In the genomic region with DNA sequence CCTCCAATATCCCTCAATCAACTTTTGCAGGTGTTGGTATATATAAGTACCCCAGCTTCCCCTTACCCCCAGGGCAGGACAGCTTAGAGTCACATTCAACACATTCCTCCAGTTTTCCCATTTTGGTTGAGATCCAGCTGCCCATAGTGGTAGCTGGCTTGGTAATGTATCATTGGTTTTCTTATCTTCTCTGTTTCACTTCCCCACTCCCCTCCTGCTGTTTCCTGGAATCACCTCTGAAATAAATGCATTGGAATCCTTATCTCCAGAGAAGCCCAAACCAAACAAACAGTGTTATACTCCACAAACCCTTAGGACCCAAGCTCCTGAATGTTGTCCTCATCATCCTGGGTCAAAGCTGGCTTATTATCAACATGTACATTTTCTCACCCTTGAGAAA, we compare ENCODE assay signal across 2 cellular contexts.
TF ChIP-seq lines count a peak whose summit lies in the region.

No MANE protein-coding gene starts in this region.

TF ChIP-seq in GM23338, 12 proteins besides CTCF, POLR2A, EP300 and RAD21 (continues in another document):
- TF ChIP-seq, protein P1, sequence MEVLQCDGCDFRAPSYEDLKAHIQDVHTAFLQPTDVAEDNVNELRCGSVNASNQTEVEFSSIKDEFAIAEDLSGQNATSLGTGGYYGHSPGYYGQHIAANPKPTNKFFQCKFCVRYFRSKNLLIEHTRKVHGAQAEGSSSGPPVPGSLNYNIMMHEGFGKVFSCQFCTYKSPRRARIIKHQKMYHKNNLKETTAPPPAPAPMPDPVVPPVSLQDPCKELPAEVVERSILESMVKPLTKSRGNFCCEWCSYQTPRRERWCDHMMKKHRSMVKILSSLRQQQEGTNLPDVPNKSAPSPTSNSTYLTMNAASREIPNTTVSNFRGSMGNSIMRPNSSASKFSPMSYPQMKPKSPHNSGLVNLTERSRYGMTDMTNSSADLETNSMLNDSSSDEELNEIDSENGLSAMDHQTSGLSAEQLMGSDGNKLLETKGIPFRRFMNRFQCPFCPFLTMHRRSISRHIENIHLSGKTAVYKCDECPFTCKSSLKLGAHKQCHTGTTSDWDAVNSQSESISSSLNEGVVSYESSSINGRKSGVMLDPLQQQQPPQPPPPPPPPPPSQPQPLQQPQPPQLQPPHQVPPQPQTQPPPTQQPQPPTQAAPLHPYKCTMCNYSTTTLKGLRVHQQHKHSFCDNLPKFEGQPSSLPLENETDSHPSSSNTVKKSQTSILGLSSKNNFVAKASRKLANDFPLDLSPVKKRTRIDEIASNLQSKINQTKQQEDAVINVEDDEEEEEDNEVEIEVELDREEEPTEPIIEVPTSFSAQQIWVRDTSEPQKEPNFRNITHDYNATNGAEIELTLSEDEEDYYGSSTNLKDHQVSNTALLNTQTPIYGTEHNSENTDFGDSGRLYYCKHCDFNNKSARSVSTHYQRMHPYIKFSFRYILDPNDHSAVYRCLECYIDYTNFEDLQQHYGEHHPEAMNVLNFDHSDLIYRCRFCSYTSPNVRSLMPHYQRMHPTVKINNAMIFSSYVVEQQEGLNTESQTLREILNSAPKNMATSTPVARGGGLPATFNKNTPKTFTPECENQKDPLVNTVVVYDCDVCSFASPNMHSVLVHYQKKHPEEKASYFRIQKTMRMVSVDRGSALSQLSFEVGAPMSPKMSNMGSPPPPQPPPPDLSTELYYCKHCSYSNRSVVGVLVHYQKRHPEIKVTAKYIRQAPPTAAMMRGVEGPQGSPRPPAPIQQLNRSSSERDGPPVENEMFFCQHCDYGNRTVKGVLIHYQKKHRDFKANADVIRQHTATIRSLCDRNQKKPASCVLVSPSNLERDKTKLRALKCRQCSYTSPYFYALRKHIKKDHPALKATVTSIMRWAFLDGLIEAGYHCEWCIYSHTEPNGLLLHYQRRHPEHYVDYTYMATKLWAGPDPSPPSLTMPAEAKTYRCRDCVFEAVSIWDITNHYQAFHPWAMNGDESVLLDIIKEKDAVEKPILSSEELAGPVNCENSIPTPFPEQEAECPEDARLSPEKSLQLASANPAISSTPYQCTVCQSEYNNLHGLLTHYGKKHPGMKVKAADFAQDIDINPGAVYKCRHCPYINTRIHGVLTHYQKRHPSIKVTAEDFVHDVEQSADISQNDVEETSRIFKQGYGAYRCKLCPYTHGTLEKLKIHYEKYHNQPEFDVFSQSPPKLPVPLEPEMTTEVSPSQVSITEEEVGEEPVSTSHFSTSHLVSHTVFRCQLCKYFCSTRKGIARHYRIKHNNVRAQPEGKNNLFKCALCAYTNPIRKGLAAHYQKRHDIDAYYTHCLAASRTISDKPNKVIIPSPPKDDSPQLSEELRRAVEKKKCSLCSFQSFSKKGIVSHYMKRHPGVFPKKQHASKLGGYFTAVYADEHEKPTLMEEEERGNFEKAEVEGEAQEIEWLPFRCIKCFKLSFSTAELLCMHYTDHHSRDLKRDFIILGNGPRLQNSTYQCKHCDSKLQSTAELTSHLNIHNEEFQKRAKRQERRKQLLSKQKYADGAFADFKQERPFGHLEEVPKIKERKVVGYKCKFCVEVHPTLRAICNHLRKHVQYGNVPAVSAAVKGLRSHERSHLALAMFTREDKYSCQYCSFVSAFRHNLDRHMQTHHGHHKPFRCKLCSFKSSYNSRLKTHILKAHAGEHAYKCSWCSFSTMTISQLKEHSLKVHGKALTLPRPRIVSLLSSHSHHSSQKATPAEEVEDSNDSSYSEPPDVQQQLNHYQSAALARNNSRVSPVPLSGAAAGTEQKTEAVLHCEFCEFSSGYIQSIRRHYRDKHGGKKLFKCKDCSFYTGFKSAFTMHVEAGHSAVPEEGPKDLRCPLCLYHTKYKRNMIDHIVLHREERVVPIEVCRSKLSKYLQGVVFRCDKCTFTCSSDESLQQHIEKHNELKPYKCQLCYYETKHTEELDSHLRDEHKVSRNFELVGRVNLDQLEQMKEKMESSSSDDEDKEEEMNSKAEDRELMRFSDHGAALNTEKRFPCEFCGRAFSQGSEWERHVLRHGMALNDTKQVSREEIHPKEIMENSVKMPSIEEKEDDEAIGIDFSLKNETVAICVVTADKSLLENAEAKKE (CRISPR knock-in tag; IDR thresholded peaks at IDR 0.05) = no peak
- TF ChIP-seq JUNB (IDR thresholded peaks at IDR 0.05; ENCODE audit: unreplicated experiment) (no peak), STAT1 (IDR thresholded peaks at IDR 0.05; ENCODE audit: unreplicated experiment) (no peak), EZH2 (IDR thresholded peaks at IDR 0.05; ENCODE audit: low read depth, unreplicated experiment) (no peak), EZH2phosphoT487 (IDR thresholded peaks at IDR 0.05; ENCODE audit: unreplicated experiment) (no peak), POLR2AphosphoS5 (IDR thresholded peaks at IDR 0.05; ENCODE audit: low read depth) (no peak), ZNF114 (CRISPR knock-in tag; IDR thresholded peaks at IDR 0.05) (no peak), NANOG (IDR thresholded peaks at IDR 0.05; ENCODE audit: borderline replicate concordance) (no peak)
- TF ChIP-seq, protein P2, sequence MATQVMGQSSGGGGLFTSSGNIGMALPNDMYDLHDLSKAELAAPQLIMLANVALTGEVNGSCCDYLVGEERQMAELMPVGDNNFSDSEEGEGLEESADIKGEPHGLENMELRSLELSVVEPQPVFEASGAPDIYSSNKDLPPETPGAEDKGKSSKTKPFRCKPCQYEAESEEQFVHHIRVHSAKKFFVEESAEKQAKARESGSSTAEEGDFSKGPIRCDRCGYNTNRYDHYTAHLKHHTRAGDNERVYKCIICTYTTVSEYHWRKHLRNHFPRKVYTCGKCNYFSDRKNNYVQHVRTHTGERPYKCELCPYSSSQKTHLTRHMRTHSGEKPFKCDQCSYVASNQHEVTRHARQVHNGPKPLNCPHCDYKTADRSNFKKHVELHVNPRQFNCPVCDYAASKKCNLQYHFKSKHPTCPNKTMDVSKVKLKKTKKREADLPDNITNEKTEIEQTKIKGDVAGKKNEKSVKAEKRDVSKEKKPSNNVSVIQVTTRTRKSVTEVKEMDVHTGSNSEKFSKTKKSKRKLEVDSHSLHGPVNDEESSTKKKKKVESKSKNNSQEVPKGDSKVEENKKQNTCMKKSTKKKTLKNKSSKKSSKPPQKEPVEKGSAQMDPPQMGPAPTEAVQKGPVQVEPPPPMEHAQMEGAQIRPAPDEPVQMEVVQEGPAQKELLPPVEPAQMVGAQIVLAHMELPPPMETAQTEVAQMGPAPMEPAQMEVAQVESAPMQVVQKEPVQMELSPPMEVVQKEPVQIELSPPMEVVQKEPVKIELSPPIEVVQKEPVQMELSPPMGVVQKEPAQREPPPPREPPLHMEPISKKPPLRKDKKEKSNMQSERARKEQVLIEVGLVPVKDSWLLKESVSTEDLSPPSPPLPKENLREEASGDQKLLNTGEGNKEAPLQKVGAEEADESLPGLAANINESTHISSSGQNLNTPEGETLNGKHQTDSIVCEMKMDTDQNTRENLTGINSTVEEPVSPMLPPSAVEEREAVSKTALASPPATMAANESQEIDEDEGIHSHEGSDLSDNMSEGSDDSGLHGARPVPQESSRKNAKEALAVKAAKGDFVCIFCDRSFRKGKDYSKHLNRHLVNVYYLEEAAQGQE (IDR thresholded peaks at IDR 0.05; ENCODE audit: unreplicated experiment) = no peak
- TF ChIP-seq, protein P3, sequence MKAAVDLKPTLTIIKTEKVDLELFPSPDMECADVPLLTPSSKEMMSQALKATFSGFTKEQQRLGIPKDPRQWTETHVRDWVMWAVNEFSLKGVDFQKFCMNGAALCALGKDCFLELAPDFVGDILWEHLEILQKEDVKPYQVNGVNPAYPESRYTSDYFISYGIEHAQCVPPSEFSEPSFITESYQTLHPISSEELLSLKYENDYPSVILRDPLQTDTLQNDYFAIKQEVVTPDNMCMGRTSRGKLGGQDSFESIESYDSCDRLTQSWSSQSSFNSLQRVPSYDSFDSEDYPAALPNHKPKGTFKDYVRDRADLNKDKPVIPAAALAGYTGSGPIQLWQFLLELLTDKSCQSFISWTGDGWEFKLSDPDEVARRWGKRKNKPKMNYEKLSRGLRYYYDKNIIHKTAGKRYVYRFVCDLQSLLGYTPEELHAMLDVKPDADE (IDR thresholded peaks at IDR 0.05) = no peak

TF ChIP-seq in K562, 482 proteins besides CTCF, POLR2A, EP300 and RAD21 (continued from another document and continues in another):
- TF ChIP-seq, protein P4, sequence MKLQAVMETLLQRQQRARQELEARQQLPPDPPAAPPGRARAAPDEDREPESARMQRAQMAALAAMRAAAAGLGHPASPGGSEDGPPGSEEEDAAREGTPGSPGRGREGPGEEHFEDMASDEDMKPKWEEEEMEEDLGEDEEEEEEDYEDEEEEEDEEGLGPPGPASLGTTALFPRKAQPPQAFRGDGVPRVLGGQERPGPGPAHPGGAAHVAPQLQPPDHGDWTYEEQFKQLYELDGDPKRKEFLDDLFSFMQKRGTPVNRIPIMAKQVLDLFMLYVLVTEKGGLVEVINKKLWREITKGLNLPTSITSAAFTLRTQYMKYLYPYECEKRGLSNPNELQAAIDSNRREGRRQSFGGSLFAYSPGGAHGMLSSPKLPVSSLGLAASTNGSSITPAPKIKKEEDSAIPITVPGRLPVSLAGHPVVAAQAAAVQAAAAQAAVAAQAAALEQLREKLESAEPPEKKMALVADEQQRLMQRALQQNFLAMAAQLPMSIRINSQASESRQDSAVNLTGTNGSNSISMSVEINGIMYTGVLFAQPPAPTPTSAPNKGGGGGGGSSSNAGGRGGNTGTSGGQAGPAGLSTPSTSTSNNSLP (IDR thresholded peaks at IDR 0.05; ENCODE audit: borderline replicate concordance, low read depth, low read length) = 0 out of 2 replicates have a peak, but pooled peaks have one; percentile 22
- TF ChIP-seq MYC (IDR thresholded peaks at IDR 0.05; ENCODE audit: low read depth, low read length) (no peak), MYC (CRISPR knock-in tag; IDR thresholded peaks at IDR 0.05; ENCODE audit: borderline replicate concordance, low read depth) (no peak), NELFE (IDR thresholded peaks at IDR 0.05; ENCODE audit: insufficient read depth, insufficient read length) (no peak), ZNF274 (IDR thresholded peaks at IDR 0.05; ENCODE audit: borderline replicate concordance, low read depth, low read length) (no peak), ZEB2 (IDR thresholded peaks at IDR 0.05) (peak; percentile 53; the same call in 1 of the 2 replicates), ZNF311 (CRISPR knock-in tag; IDR thresholded peaks at IDR 0.05) (no peak), CBFA2T3 (IDR thresholded peaks at IDR 0.05) (peak; percentile 29; the same call in 1 of the 2 replicates), NCOR1 (IDR thresholded peaks at IDR 0.05) (peak; percentile 8; the same call in 1 of the 2 replicates)
- TF ChIP-seq, protein P5, sequence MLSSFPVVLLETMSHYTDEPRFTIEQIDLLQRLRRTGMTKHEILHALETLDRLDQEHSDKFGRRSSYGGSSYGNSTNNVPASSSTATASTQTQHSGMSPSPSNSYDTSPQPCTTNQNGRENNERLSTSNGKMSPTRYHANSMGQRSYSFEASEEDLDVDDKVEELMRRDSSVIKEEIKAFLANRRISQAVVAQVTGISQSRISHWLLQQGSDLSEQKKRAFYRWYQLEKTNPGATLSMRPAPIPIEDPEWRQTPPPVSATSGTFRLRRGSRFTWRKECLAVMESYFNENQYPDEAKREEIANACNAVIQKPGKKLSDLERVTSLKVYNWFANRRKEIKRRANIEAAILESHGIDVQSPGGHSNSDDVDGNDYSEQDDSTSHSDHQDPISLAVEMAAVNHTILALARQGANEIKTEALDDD (IDR thresholded peaks at IDR 0.05) = no peak
- TF ChIP-seq, protein P6, sequence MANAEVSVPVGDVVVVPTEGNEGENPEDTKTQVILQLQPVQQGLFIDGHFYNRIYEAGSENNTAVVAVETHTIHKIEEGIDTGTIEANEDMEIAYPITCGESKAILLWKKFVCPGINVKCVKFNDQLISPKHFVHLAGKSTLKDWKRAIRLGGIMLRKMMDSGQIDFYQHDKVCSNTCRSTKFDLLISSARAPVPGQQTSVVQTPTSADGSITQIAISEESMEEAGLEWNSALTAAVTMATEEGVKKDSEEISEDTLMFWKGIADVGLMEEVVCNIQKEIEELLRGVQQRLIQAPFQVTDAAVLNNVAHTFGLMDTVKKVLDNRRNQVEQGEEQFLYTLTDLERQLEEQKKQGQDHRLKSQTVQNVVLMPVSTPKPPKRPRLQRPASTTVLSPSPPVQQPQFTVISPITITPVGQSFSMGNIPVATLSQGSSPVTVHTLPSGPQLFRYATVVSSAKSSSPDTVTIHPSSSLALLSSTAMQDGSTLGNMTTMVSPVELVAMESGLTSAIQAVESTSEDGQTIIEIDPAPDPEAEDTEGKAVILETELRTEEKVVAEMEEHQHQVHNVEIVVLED (CRISPR knock-in tag; IDR thresholded peaks at IDR 0.05) = no peak
- TF ChIP-seq, protein P7, sequence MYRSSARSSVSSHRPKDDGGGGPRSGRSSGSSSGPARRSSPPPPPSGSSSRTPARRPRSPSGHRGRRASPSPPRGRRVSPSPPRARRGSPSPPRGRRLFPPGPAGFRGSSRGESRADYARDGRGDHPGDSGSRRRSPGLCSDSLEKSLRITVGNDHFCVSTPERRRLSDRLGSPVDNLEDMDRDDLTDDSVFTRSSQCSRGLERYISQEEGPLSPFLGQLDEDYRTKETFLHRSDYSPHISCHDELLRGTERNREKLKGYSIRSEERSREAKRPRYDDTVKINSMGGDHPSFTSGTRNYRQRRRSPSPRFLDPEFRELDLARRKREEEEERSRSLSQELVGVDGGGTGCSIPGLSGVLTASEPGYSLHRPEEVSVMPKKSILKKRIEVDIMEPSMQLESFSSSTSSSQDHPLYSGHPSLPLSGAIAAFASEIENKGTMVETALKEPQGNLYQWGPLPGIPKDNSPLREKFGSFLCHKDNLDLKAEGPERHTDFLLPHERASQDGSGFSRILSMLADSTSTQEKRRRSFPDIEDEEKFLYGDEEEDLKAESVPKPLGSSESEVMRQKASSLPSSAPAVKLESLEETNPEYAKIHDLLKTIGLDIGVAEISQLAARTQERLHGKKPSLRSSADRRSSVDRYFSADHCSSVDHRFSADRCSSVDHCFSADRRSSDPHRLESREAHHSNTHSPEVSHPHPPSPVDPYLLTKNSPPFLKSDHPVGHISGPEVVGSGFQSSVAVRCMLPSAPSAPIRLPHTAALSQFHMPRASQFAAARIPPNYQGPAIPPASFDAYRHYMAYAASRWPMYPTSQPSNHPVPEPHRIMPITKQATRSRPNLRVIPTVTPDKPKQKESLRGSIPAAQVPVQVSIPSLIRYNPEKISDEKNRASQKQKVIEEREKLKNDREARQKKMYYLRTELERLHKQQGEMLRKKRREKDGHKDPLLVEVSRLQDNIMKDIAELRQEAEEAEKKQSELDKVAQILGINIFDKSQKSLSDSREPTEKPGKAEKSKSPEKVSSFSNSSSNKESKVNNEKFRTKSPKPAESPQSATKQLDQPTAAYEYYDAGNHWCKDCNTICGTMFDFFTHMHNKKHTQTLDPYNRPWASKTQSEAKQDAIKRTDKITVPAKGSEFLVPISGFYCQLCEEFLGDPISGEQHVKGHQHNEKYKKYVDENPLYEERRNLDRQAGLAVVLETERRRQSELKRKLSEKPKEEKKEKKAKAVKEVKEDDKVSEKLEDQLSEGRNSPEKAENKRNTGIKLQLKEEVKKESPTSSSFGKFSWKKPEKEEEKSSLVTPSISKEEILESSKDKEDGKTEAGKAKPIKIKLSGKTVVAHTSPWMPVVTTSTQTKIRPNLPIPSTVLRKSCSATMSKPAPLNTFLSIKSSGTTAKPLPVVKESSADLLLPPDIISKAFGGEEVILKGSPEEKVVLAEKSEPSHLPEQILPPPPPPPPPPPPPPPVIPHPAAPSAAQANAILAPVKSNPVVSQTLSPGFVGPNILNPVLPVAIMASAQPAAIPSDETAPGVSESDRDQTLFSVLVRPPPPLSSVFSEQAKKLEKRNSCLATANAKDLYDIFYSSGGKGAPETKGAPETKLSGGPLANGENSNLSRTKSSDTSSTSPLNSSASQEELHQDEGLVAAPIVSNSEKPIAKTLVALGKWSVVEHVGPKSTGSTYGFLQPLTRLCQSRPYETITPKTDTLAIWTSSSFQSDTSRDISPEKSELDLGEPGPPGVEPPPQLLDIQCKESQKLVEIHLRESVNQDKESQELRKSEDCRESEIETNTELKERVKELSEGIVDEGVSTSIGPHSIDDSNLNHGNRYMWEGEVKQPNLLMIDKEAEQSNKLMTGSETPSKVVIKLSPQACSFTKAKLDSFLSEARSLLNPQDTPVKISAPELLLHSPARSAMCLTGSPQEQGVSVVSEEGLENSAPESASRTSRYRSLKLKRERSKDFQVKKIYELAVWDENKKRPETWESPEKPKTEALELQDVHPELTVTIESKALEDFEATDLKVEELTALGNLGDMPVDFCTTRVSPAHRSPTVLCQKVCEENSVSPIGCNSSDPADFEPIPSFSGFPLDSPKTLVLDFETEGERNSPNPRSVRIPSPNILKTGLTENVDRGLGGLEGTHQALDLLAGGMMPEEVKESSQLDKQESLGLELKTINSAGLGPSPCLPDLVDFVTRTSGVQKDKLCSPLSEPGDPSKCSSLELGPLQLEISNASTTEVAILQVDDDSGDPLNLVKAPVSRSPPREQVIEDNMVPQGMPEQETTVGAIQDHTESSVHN (IDR thresholded peaks at IDR 0.05; ENCODE audit: borderline replicate concordance in 1 of 2, low read depth in 1 of 2) = no peak
